27 cellular contexts compared by ENCODE assay signal in genomic region chr11:119468511-119468910, GRCh38. TPM values are rescaled to one million over a fixed set of nuclear protein-coding genes. Genes with fewer than 3 reads are reported as not detected.
"Had no signal": no experiment of that assay in that cellular context is flagged by ENCODE, and none has a peak within 500 bp of the region (broad histone marks: within the 10 kb centered on the region; RNA-seq: fewer than 3 reads in every experiment).

No MANE protein-coding gene starts in this region.

- H3K4me3 Mint-ChIP-seq: natural killer cell; stimulated activated naive CD8-positive, alpha-beta T cell treated with anti-CD3 and anti-CD28 coated beads, Interleukin-15, amount 100 ng/mL, for 72 hours had no signal

- H3K27ac ChIP-seq: epithelial cell of prostate, foreskin keratinocyte, heart right ventricle, lower lobe of right lung, neutrophil, parathyroid adenoma, suprapubic skin, transverse colon had no signal

- H3K4me2 ChIP-seq: smooth muscle cell had no signal

- H3K4me3 ChIP-seq: heart right ventricle, lower lobe of right lung, smooth muscle cell, suprapubic skin, transverse colon had no signal

- H3K27ac Mint-ChIP-seq: natural killer cell; progenitor cell of endocrine pancreas; stimulated activated naive CD8-positive, alpha-beta T cell treated with anti-CD3 and anti-CD28 coated beads, Interleukin-15, amount 100 ng/mL, for 72 hours had no signal

- H3K9ac ChIP-seq: parathyroid adenoma had no signal

- ATAC-seq: esophagus mucosa; foreskin keratinocyte; heart right ventricle; left colon; left ventricle myocardium superior; lower lobe of right lung; natural killer cell; sciatic nerve; stimulated activated naive CD8-positive, alpha-beta T cell treated with anti-CD3 and anti-CD28 coated beads, Interleukin-15, amount 100 ng/mL, for 72 hours had no signal

- DNase-seq: cerebellar nuclear complex; cortex of kidney; effector CD4-positive, alpha-beta T cell; foreskin keratinocyte; glutamatergic neuron; heart right ventricle; hippocampal formation; kidney glomerular epithelial cell; left colon; left ventricle myocardium superior; lower lobe of right lung; natural killer cell; stimulated activated CD4-positive, alpha-beta T cell treated with anti-CD3 and anti-CD28 coated beads, Interleukin-12 subunit alpha, Interleukin-12 subunit beta, amount 100 ng/mL, for 4 hours; stimulated activated CD4-positive, alpha-beta T cell treated with anti-CD3 and anti-CD28 coated beads, Interleukin-1b, Interleukin-23, amount 100 ng/mL, for 48 hours; stimulated activated CD4-positive, alpha-beta T cell treated with anti-CD3 and anti-CD28 coated beads, Interleukin-4, amount 100 ng/mL, for 1 hour; stimulated activated CD8-positive, alpha-beta memory T cell treated with anti-CD3 and anti-CD28 coated beads, Interleukin-4, amount 100 ng/mL, for 48 hours; stimulated activated naive CD4-positive, alpha-beta T cell; stimulated activated naive CD8-positive, alpha-beta T cell treated with anti-CD3 and anti-CD28 coated beads, Interleukin-15, amount 100 ng/mL, for 72 hours; transverse colon had no signal

- H3K27me3 ChIP-seq: suprapubic skin had no signal

- H3K4me1 Mint-ChIP-seq: natural killer cell; stimulated activated naive CD8-positive, alpha-beta T cell treated with anti-CD3 and anti-CD28 coated beads, Interleukin-15, amount 100 ng/mL, for 72 hours had no signal

- H3K9me3 ChIP-seq: neutrophil, suprapubic skin had no signal

- H3K4me1 ChIP-seq: foreskin keratinocyte, lower lobe of right lung, parathyroid adenoma had no signal

- H3K36me3 ChIP-seq: heart right ventricle, lower lobe of right lung, neutrophil, suprapubic skin, transverse colon had no signal

- H2AFZ ChIP-seq: parathyroid adenoma had no signal

RNA-seq across cellular contexts. Expression of gene THY1, which starts 45.5 kb away (rescaled TPM):
- total RNA-seq: natural killer cell had no signal
